In genomic region chr10:34427911-34428216, GRCh38 we compare ENCODE assay signal across 16 cellular contexts.
"Had no signal": no experiment of that assay in that cellular context is flagged by ENCODE, and none has a peak within 500 bp of the region (broad histone marks: within the 10 kb centered on the region; RNA-seq: fewer than 3 reads in every experiment).

No MANE protein-coding gene starts in this region.

- H3K36me3 Mint-ChIP-seq: stimulated activated memory B cell treated with anti-CD40 and anti-IgM and Interleukin-4, amounts not matched to agents 10 μg/mL and 1 μg/mL and 100 μg/mL, for 72 hours; T-cell had no signal

- H3K4me3 Mint-ChIP-seq: activated naive CD4-positive, alpha-beta T cell treated with anti-CD3 and anti-CD28 coated beads for 36 hours; activated naive CD8-positive, alpha-beta T cell treated with anti-CD3 and anti-CD28 coated beads, Interleukin-2, amount 50 U/mL, for 24 hours; stimulated activated memory B cell treated with anti-CD40 and anti-IgM and Interleukin-4, amounts not matched to agents 10 μg/mL and 1 μg/mL and 100 μg/mL, for 72 hours; T-cell had no signal

- H3K4me1 Mint-ChIP-seq: activated naive CD8-positive, alpha-beta T cell treated with anti-CD3 and anti-CD28 coated beads, Interleukin-2, amount 50 U/mL, for 24 hours; stimulated activated memory B cell treated with anti-CD40 and anti-IgM and Interleukin-4, amounts not matched to agents 10 μg/mL and 1 μg/mL and 100 μg/mL, for 72 hours; T-cell had no signal

- H3K4me3 ChIP-seq: ascending aorta, esophagus muscularis mucosa, lower lobe of right lung, pancreas, thyroid gland, vagina had no signal

- H3K27ac Mint-ChIP-seq: activated naive CD4-positive, alpha-beta T cell treated with anti-CD3 and anti-CD28 coated beads for 36 hours; activated naive CD8-positive, alpha-beta T cell treated with anti-CD3 and anti-CD28 coated beads, Interleukin-2, amount 50 U/mL, for 24 hours; stimulated activated memory B cell treated with anti-CD40 and anti-IgM and Interleukin-4, amounts not matched to agents 10 μg/mL and 1 μg/mL and 100 μg/mL, for 72 hours; T-cell had no signal

- H3K9me3 ChIP-seq: ascending aorta, esophagus muscularis mucosa, lower lobe of right lung, pancreas, thyroid gland, vagina had no signal

- H3K36me3 ChIP-seq: ascending aorta, esophagus muscularis mucosa, lower lobe of right lung, pancreas, thyroid gland, vagina had no signal

- H3K27me3 Mint-ChIP-seq: activated naive CD8-positive, alpha-beta T cell treated with anti-CD3 and anti-CD28 coated beads, Interleukin-2, amount 50 U/mL, for 24 hours; stimulated activated memory B cell treated with anti-CD40 and anti-IgM and Interleukin-4, amounts not matched to agents 10 μg/mL and 1 μg/mL and 100 μg/mL, for 72 hours; T-cell had no signal

- H3K27me3 ChIP-seq: ascending aorta, esophagus muscularis mucosa, pancreas, thyroid gland, vagina had no signal

- ATAC-seq: activated naive CD8-positive, alpha-beta T cell treated with anti-CD3 and anti-CD28 coated beads, Interleukin-2, amount 50 U/mL, for 24 hours; left colon; lower lobe of right lung; pancreas; stimulated activated memory B cell treated with anti-CD40 and anti-IgM and Interleukin-4, amounts not matched to agents 10 μg/mL and 1 μg/mL and 100 μg/mL, for 72 hours; T-cell had no signal

- H3K27ac ChIP-seq: ascending aorta, esophagus muscularis mucosa, lower lobe of right lung, pancreas, thyroid gland, vagina had no signal

- H3K4me1 ChIP-seq: ascending aorta, lower lobe of right lung, pancreas had no signal

- DNase-seq: activated CD4-positive, alpha-beta T cell treated with anti-CD3 and anti-CD28 coated beads for 1 hour; activated CD4-positive, alpha-beta T cell treated with anti-CD3 and anti-CD28 coated beads, Interleukin-2, amount 50 U/mL, for 4 hours; activated naive CD4-positive, alpha-beta T cell treated with anti-CD3 and anti-CD28 coated beads for 36 hours; activated naive CD8-positive, alpha-beta T cell treated with anti-CD3 and anti-CD28 coated beads, Interleukin-2, amount 50 U/mL, for 24 hours; activated T-cell treated with anti-CD3 and anti-CD28 coated beads for 4 hours; hypothalamus; left colon; pancreas; T-cell; T-helper 9 cell; thyroid gland had no signal

- H3K9me3 Mint-ChIP-seq: activated naive CD4-positive, alpha-beta T cell treated with anti-CD3 and anti-CD28 coated beads for 36 hours; activated naive CD8-positive, alpha-beta T cell treated with anti-CD3 and anti-CD28 coated beads, Interleukin-2, amount 50 U/mL, for 24 hours; stimulated activated memory B cell treated with anti-CD40 and anti-IgM and Interleukin-4, amounts not matched to agents 10 μg/mL and 1 μg/mL and 100 μg/mL, for 72 hours; T-cell had no signal
